Comparison of ENCODE assay signal across 16 cellular contexts in genomic region chr10:24419067-24419466, GRCh38.
"Had no signal": no experiment of that assay in that cellular context is flagged by ENCODE, and none has a peak within 500 bp of the region (broad histone marks: within the 10 kb centered on the region; RNA-seq: fewer than 3 reads in every experiment).

No MANE protein-coding gene starts in this region.

- H3K27ac ChIP-seq: heart left ventricle, lower lobe of right lung, thoracic aorta, upper lobe of left lung, WERI-Rb-1 had no signal

- H3K36me3 ChIP-seq: lower lobe of right lung, thoracic aorta, upper lobe of left lung, WERI-Rb-1 had no signal

- H3K9me3 ChIP-seq: lower lobe of right lung, thoracic aorta, upper lobe of left lung had no signal

- H3K4me3 ChIP-seq: heart left ventricle, lower lobe of right lung, thoracic aorta, upper lobe of left lung had no signal

- DNase-seq: activated CD4-positive, alpha-beta T cell treated with anti-CD3 and anti-CD28 coated beads, Interleukin-2, amount 10 ng/mL, durations not matched to agents 7 days and 5 days; activated CD4-positive, CD25-positive, alpha-beta regulatory T cell treated with anti-CD3 and anti-CD28 coated beads, Interleukin-2, amount 50 U/mL, for 72 hours; activated CD8-positive, alpha-beta memory T cell treated with anti-CD3 and anti-CD28 coated beads, Interleukin-2, amount 10 ng/mL, durations not matched to agents 7 days and 5 days; activated CD8-positive, alpha-beta T cell treated with anti-CD3 and anti-CD28 coated beads for 36 hours; activated gamma-delta T cell treated with Interleukin-2 at 50 U/mL for 16 hours; aorta; effector CD8-positive, alpha-beta T cell; heart left ventricle; lower lobe of right lung; naive thymus-derived CD4-positive, alpha-beta T cell; stimulated activated CD4-positive, alpha-beta T cell treated with anti-CD3 and anti-CD28 coated beads, Interleukin-4, amount 100 ng/mL, for 24 hours; stimulated activated naive CD4-positive, alpha-beta T cell treated with Interleukin-2 at 50 U/mL for 16 hours; T-cell; upper lobe of left lung; WERI-Rb-1 had no signal

- ATAC-seq: activated CD8-positive, alpha-beta memory T cell treated with anti-CD3 and anti-CD28 coated beads, Interleukin-2, amount 10 ng/mL, durations not matched to agents 7 days and 5 days; activated CD8-positive, alpha-beta T cell treated with anti-CD3 and anti-CD28 coated beads for 36 hours; heart left ventricle; lower lobe of right lung; naive thymus-derived CD4-positive, alpha-beta T cell; T-cell had no signal

- H3K27me3 ChIP-seq: heart left ventricle, upper lobe of left lung had no signal
